Comparison of ENCODE assay signal across 8 cellular contexts in genomic region chr19:50804420-50805272, GRCh38. TPM values are rescaled to one million over a fixed set of nuclear protein-coding genes. Genes with fewer than 3 reads are reported as not detected.
A peak's percentile ranks its signal among the peaks of the same experiment; 100 is the strongest.
DNase-seq lines count a peak whose midpoint lies in the region; ATAC-seq lines count a peak whose summit lies in the region.

No MANE protein-coding gene starts in this region.

- peak; percentile 87 for ATAC-seq in GM21360 (IDR thresholded peaks at IDR 0.05; ENCODE audit: unreplicated experiment)

- DNase-seq in COLO668 (lab: John Stamatoyannopoulos, UW; ENCODE audit: unreplicated experiment) (peak; percentile 99), HT-29 (ENCODE audit: low spot score) (peak; percentile 100), lung microvascular endothelial cell (ENCODE audit: low read depth in 2 of 2) (peak; percentile 99)
- peak; percentile 97 for DNase-seq in NK-92 treated with Interleukin-12 subunit alpha and Interleukin-12 subunit beta, amount 100 ng/mL, for 24 hours (lab: John Stamatoyannopoulos, UW)
- DNase-seq in activated CD8-positive, alpha-beta memory T cell treated with anti-CD3 and anti-CD28 coated beads for 4 hours (ENCODE audit: low read depth in 2 of 2), result peak; percentile 96 to 98
- peak; percentile 96 for DNase-seq in effector CD8-positive, alpha-beta T cell (lab: John Stamatoyannopoulos, UW)
- DNase-seq in stimulated activated CD4-positive, alpha-beta T cell treated with anti-CD3 and anti-CD28 coated beads, TNF-alpha, amount 100 ng/mL, for 4 hours (ENCODE audit: low read depth in 3 of 3), result peak; percentile 96 to 98 (median 96)

RNA-seq across cellular contexts. Expression of gene ACP4, which starts 14.4 kb away (rescaled TPM):
- not detected in 2 replicates for total RNA-seq in HT-29 (2014; rRNA removed; shearing (Covaris generic))
- not detected in 2 replicates for total RNA-seq in lung microvascular endothelial cell

RNA-seq across cellular contexts. Expression of gene KLK1, which starts 18.9 kb away (rescaled TPM):
- total RNA-seq in HT-29 (2014; rRNA removed; shearing (Covaris generic)), result 3.4 and 4.6 TPM in 2 replicates
- total RNA-seq in lung microvascular endothelial cell, result not detected in 2 replicates

RNA-seq across cellular contexts. Expression of gene KLK15, which starts 28.7 kb away (rescaled TPM):
- not detected in 2 replicates for total RNA-seq in HT-29 (2014; rRNA removed; shearing (Covaris generic))
- total RNA-seq in lung microvascular endothelial cell, result not detected in 2 replicates

RNA-seq across cellular contexts. Expression of gene GPR32, which starts 34.4 kb away (rescaled TPM):
- not detected in 2 replicates for total RNA-seq in HT-29 (2014; rRNA removed; shearing (Covaris generic))
- not detected in 2 replicates for total RNA-seq in lung microvascular endothelial cell

RNA-seq across cellular contexts. Expression of gene KLK3, which starts 50.1 kb away (rescaled TPM):
- not detected in 2 replicates for total RNA-seq in HT-29 (2014; rRNA removed; shearing (Covaris generic))
- total RNA-seq in lung microvascular endothelial cell, result not detected in 2 replicates

Comparison
In these comparisons a context has a peak if more than half of its experiments do, and no peak if none do; other contexts are left out.
1. Peak in every context shown above with its lines: DNase-seq and ATAC-seq.